In genomic region chr22:38133331-38133730, GRCh38 we compare ENCODE assay signal across 22 cellular contexts. TPM values are rescaled to one million over a fixed set of nuclear protein-coding genes. Genes with fewer than 3 reads are reported as not detected.
"Had no signal": no experiment of that assay in that cellular context is flagged by ENCODE, and none has a peak within 500 bp of the region (broad histone marks: within the 10 kb centered on the region; RNA-seq: fewer than 3 reads in every experiment).

No MANE protein-coding gene starts in this region.

- H3K27ac ChIP-seq: epithelial cell of prostate, esophagus muscularis mucosa, gastrocnemius medialis, heart right ventricle, left lung, lower lobe of right lung, parathyroid adenoma, psoas muscle, testis, tibial nerve had no signal

- FAIRE-seq: islet of Langerhans had no signal

- H3K9me3 ChIP-seq: esophagus muscularis mucosa, gastrocnemius medialis, heart right ventricle, left lung, lower lobe of right lung, psoas muscle, testis, tibial nerve had no signal

- ATAC-seq: effector memory CD8-positive, alpha-beta T cell; gastrocnemius medialis; left lung; natural killer cell treated with Interleukin-12 subunit alpha and Interleukin-12 subunit beta and Interleukin-15 and Interleukin-18, amount 100 ng/mL, for 72 hours; psoas muscle had no signal

- H3K27me3 ChIP-seq: esophagus muscularis mucosa, gastrocnemius medialis, heart right ventricle, left lung, testis, tibial nerve had no signal

- DNase-seq: effector memory CD8-positive, alpha-beta T cell; gastrocnemius medialis; heart right ventricle; hypothalamus; left lung; lower lobe of right lung; midbrain; occipital lobe; psoas muscle; retina; stimulated activated CD4-positive, alpha-beta T cell treated with anti-CD3 and anti-CD28 coated beads, Interleukin-15, amount 100 ng/mL, for 24 hours; stimulated activated CD4-positive, alpha-beta T cell treated with anti-CD3 and anti-CD28 coated beads, Interleukin-1b, Interleukin-23, amount 100 ng/mL, for 48 hours; stimulated activated CD4-positive, alpha-beta T cell treated with anti-CD3 and anti-CD28 coated beads, Interleukin-4, amount 100 ng/mL, for 24 hours; testis had no signal

- H3K4me1 ChIP-seq: gastrocnemius medialis, left lung, lower lobe of right lung, parathyroid adenoma, psoas muscle had no signal

- H3K4me3 ChIP-seq: esophagus muscularis mucosa, gastrocnemius medialis, heart right ventricle, left lung, lower lobe of right lung, psoas muscle, testis, tibial nerve had no signal

RNA-seq across cellular contexts. Expression of gene BAIAP2L2, which starts 22.8 kb away (rescaled TPM):
- total RNA-seq: occipital lobe, urinary bladder had no signal

RNA-seq across cellular contexts. Expression of gene SLC16A8, which starts 49.3 kb away (rescaled TPM):
- total RNA-seq: fibroblast of villous mesenchyme had no signal
